ENCODE assay signal across 9 cellular contexts in genomic region chr9:21684831-21685362, GRCh38.
DNase-seq lines count a peak whose midpoint lies in the region; ATAC-seq and TF ChIP-seq lines count a peak whose summit lies in the region.
"Had no signal": no experiment of that assay in that cellular context is flagged by ENCODE, and none has a peak within 500 bp of the region (broad histone marks: within the 10 kb centered on the region; RNA-seq: fewer than 3 reads in every experiment).

No MANE protein-coding gene starts in this region.

- TF ChIP-seq CTCF in foreskin fibroblast (IDR thresholded peaks at IDR 0.05; ENCODE audit: low read depth, low read length), result no peak

- no peak overlapping the region for H3K27ac ChIP-seq in SJCRH30

- DNase-seq in HT1080 (ENCODE audit: low read depth), result peak; percentile 99
- DNase-seq in activated CD8-positive, alpha-beta memory T cell treated with anti-CD3 and anti-CD28 coated beads for 4 hours (ENCODE audit: low read depth in 2 of 2), result peak; percentile 15 to 28
- DNase-seq in foreskin fibroblast, result peak; percentile 74 to 75
- peak; percentile 25 to 66 for DNase-seq in stimulated activated CD4-positive, alpha-beta T cell treated with anti-CD3 and anti-CD28 coated beads, Interleukin-4, amount 100 ng/mL, for 4 hours
- no peak for DNase-seq in NCI-H146 treated with DMSO at 0.1 percent for 48 hours (lab: John Stamatoyannopoulos, UW; ENCODE audit: unreplicated experiment)
- no peak for DNase-seq in SJCRH30
- no peak for DNase-seq in NCI-H82 (lab: John Stamatoyannopoulos, UW)
- DNase-seq: NCI-H2107 had no signal

- H3K36me3 ChIP-seq in SJCRH30, result no peaks in the 10 kb centered on the region

- no peaks in the 10 kb centered on the region for H3K27me3 ChIP-seq in SJCRH30

- no peaks in the 10 kb centered on the region for H3K4me1 ChIP-seq in SJCRH30

- H3K9me3 ChIP-seq in SJCRH30 (replicated peaks), result no peaks in the 10 kb centered on the region

- no peak overlapping the region for H3K4me3 ChIP-seq in foreskin fibroblast (ENCODE audit: low read depth in 1 of 2, low read length in 2 of 2)
- no peak overlapping the region for H3K4me3 ChIP-seq in SJCRH30

- no peak for ATAC-seq in HG02610 (IDR thresholded peaks at IDR 0.05; ENCODE audit: unreplicated experiment)

Comparison
In these comparisons a context has a peak if more than half of its experiments do, and no peak if none do; other contexts are left out.
1. DNase-seq: peak in HT1080 (single experiment), activated CD8-positive, alpha-beta memory T cell treated with anti-CD3 and anti-CD28 coated beads for 4 hours (2 of 2), foreskin fibroblast (2 of 2) and stimulated activated CD4-positive, alpha-beta T cell treated with anti-CD3 and anti-CD28 coated beads, Interleukin-4, amount 100 ng/mL, for 4 hours (2 of 2); none in NCI-H146 treated with DMSO at 0.1 percent for 48 hours (single experiment), SJCRH30 (0 of 2) and NCI-H82 (single experiment).